ENCODE assay signal across 9 cellular contexts in genomic region chr9:3507395-3508077, GRCh38. TPM values are rescaled to one million over a fixed set of nuclear protein-coding genes. Genes with fewer than 3 reads are reported as not detected.
DNase-seq lines count a peak whose midpoint lies in the region; ATAC-seq and TF ChIP-seq lines count a peak whose summit lies in the region.
"Had no signal": no experiment of that assay in that cellular context is flagged by ENCODE, and none has a peak within 500 bp of the region (broad histone marks: within the 10 kb centered on the region; RNA-seq: fewer than 3 reads in every experiment).

No MANE protein-coding gene starts in this region.

- H3K4me3 Mint-ChIP-seq in stimulated activated naive CD8-positive, alpha-beta T cell treated with anti-CD3 and anti-CD28 coated beads, Interleukin-15, Interleukin-2, amounts not matched to agents 100 ng/mL and 50 ng/mL, for 24 hours = peak overlapping the region; percentile 44
- no peak overlapping the region for H3K4me3 Mint-ChIP-seq in activated naive CD8-positive, alpha-beta T cell treated with anti-CD3 and anti-CD28 coated beads for 36 hours
- H3K4me3 Mint-ChIP-seq in T-helper 2 cell treated with Interferon-gamma antibody and Interleukin-4, amounts not matched to agents 5 μg/mL and 100 μg/mL, for 36 hours = no peak overlapping the region

- no peaks in the 10 kb centered on the region for H3K27me3 Mint-ChIP-seq in stimulated activated naive CD8-positive, alpha-beta T cell treated with anti-CD3 and anti-CD28 coated beads, Interleukin-15, Interleukin-2, amounts not matched to agents 100 ng/mL and 50 ng/mL, for 24 hours
- H3K27me3 Mint-ChIP-seq in activated naive CD8-positive, alpha-beta T cell treated with anti-CD3 and anti-CD28 coated beads for 36 hours = no peaks in the 10 kb centered on the region
- H3K27me3 Mint-ChIP-seq in T-helper 2 cell treated with Interferon-gamma antibody and Interleukin-4, amounts not matched to agents 5 μg/mL and 100 μg/mL, for 36 hours (ENCODE audit: low read depth) = no peaks in the 10 kb centered on the region

- WGBS in testis, 2 donors = 75 to 83% methylated on average over 6 of the region's 6 CpGs

- H3K4me3 ChIP-seq in testis = no peak overlapping the region

- H3K9me3 ChIP-seq in testis = no peaks in the 10 kb centered on the region

- H3K4me1 ChIP-seq in testis = no peaks in the 10 kb centered on the region

- intact Hi-C loops in testis (cut with DNase I; ENCODE audit: low total_unique reads) = no loop called here

- H3K27me3 ChIP-seq in testis = no peaks in the 10 kb centered on the region

- TF ChIP-seq POLR2A in testis (IDR thresholded peaks at IDR 0.05) = no peak

- H3K36me3 Mint-ChIP-seq in stimulated activated naive CD8-positive, alpha-beta T cell treated with anti-CD3 and anti-CD28 coated beads, Interleukin-15, Interleukin-2, amounts not matched to agents 100 ng/mL and 50 ng/mL, for 24 hours (ENCODE audit: low read depth) = peaks cover 14% of the 10 kb centered on the region
- H3K36me3 Mint-ChIP-seq in activated naive CD8-positive, alpha-beta T cell treated with anti-CD3 and anti-CD28 coated beads for 36 hours = peaks cover 27% of the 10 kb centered on the region
- peaks cover 5% of the 10 kb centered on the region for H3K36me3 Mint-ChIP-seq in T-helper 2 cell treated with Interferon-gamma antibody and Interleukin-4, amounts not matched to agents 5 μg/mL and 100 μg/mL, for 36 hours (ENCODE audit: low read depth)

- no peaks in the 10 kb centered on the region for H3K9me3 Mint-ChIP-seq in stimulated activated naive CD8-positive, alpha-beta T cell treated with anti-CD3 and anti-CD28 coated beads, Interleukin-15, Interleukin-2, amounts not matched to agents 100 ng/mL and 50 ng/mL, for 24 hours
- H3K9me3 Mint-ChIP-seq in activated naive CD8-positive, alpha-beta T cell treated with anti-CD3 and anti-CD28 coated beads for 36 hours = peaks cover 1% of the 10 kb centered on the region
- H3K9me3 Mint-ChIP-seq in T-helper 2 cell treated with Interferon-gamma antibody and Interleukin-4, amounts not matched to agents 5 μg/mL and 100 μg/mL, for 36 hours = no peaks in the 10 kb centered on the region

- H3K27ac ChIP-seq in testis = peak overlapping the region in 1 of 2 donors; percentile 42

- H3K36me3 ChIP-seq in testis (ENCODE audit: low read depth, missing control alignments) = no peaks in the 10 kb centered on the region

- no peak for TF ChIP-seq CTCF in GM20000 (IDR thresholded peaks at IDR 0.05; ENCODE audit: extremely low read depth, missing control alignments)
- no peak for TF ChIP-seq CTCF in testis (IDR thresholded peaks at IDR 0.05)

- DNase-seq in stimulated activated naive CD8-positive, alpha-beta T cell treated with anti-CD3 and anti-CD28 coated beads, Interleukin-15, Interleukin-2, amounts not matched to agents 100 U/mL and 50 U/mL, for 24 hours = no peak
- no peak for DNase-seq in activated naive CD8-positive, alpha-beta T cell treated with anti-CD3 and anti-CD28 coated beads for 36 hours
- DNase-seq in GM20000 (ENCODE audit: low spot score) (no peak), testis (no peak)
- DNase-seq in T-helper 2 cell treated with Interferon-gamma antibody and Interleukin-4, amounts not matched to agents 5 μg/mL and 100 μg/mL, for 36 hours (ENCODE audit: low spot score) = no peak
- DNase-seq: islet precursor cell had no signal

- peaks cover 60% of the 10 kb centered on the region for H3K4me1 Mint-ChIP-seq in stimulated activated naive CD8-positive, alpha-beta T cell treated with anti-CD3 and anti-CD28 coated beads, Interleukin-15, Interleukin-2, amounts not matched to agents 100 ng/mL and 50 ng/mL, for 24 hours (ENCODE audit: low read depth)
- peaks cover 45% of the 10 kb centered on the region for H3K4me1 Mint-ChIP-seq in activated naive CD8-positive, alpha-beta T cell treated with anti-CD3 and anti-CD28 coated beads for 36 hours
- H3K4me1 Mint-ChIP-seq in T-helper 2 cell treated with Interferon-gamma antibody and Interleukin-4, amounts not matched to agents 5 μg/mL and 100 μg/mL, for 36 hours (ENCODE audit: low read depth) = peaks cover 28% of the 10 kb centered on the region

- H3K27ac Mint-ChIP-seq in stimulated activated naive CD8-positive, alpha-beta T cell treated with anti-CD3 and anti-CD28 coated beads, Interleukin-15, Interleukin-2, amounts not matched to agents 100 ng/mL and 50 ng/mL, for 24 hours = peak overlapping the region; percentile 88
- H3K27ac Mint-ChIP-seq in activated naive CD8-positive, alpha-beta T cell treated with anti-CD3 and anti-CD28 coated beads for 36 hours = peak overlapping the region; percentile 86
- no peak overlapping the region for H3K27ac Mint-ChIP-seq in T-helper 2 cell treated with Interferon-gamma antibody and Interleukin-4, amounts not matched to agents 5 μg/mL and 100 μg/mL, for 36 hours

- ATAC-seq in stimulated activated naive CD8-positive, alpha-beta T cell treated with anti-CD3 and anti-CD28 coated beads, Interleukin-15, Interleukin-2, amounts not matched to agents 100 U/mL and 50 U/mL, for 24 hours = no peak
- ATAC-seq in HG03135 (IDR thresholded peaks at IDR 0.05; ENCODE audit: unreplicated experiment) = peak; percentile 49
- ATAC-seq in GM19467 (IDR thresholded peaks at IDR 0.05; ENCODE audit: unreplicated experiment) = no peak

RNA-seq across cellular contexts. Expression of gene RFX3, which starts 18.3 kb away (rescaled TPM):
- 10 to 100 TPM; 10.1 to 10.4 TPM for total RNA-seq in activated naive CD8-positive, alpha-beta T cell treated with anti-CD3 and anti-CD28 coated beads for 36 hours
- total RNA-seq in testis = 10 to 100 TPM; 29.7 to 30.7 TPM
- polyA plus RNA-seq in testis (ENCODE audit: insufficient read depth, low read depth, low replicate concordance) = 45.3 TPM
